ENCODE assay signal across 12 cellular contexts in the genomic region with DNA sequence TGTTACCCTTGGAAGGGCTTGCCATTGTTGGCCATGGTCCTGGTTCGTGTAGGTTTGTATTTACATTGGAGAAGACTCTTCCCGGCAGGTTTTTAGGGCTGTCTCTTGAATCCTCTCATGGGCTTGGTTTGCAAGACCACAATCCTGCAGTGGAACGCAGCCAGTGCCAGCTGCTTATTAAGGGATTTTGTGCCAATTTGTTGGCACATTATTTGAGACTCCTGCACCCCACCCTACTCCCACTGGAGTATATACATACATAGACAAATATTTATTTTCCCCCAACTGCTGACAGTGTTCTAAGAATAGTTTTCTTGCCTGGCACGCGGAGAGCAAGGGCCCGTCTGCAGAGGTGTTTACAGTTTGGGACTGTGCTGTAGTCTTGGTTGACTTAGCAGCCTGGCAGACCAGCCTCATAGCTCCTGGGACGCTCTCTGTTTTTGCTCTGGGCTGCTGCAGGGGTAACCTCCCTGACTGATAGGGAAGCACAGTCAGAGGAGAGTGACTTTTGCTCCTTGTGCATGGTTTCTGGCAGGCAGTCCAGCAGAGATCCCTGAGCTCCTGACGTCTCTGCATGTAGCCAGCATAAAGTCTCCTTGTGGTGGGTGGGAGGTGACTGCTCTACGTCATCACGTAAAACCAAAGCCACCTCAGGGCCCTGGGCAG. TPM values are rescaled to one million over a fixed set of nuclear protein-coding genes. Genes with fewer than 3 reads are reported as not detected.
A peak's percentile ranks its signal among the peaks of the same experiment; 100 is the strongest.
DNase-seq lines count a peak whose midpoint lies in the region; ATAC-seq, FAIRE-seq and TF ChIP-seq lines count a peak whose summit lies in the region.
"Had no signal": no experiment of that assay in that cellular context is flagged by ENCODE, and none has a peak within 500 bp of the region (broad histone marks: within the 10 kb centered on the region; RNA-seq: fewer than 3 reads in every experiment).

No MANE protein-coding gene starts in this region.

- 35% methylated on average over 10 of the region's 10 CpGs for WGBS in A549 (ENCODE audit: missing lambda C conversion rate)

- H3K4me3 ChIP-seq in A549 = no peak overlapping the region
- no peak overlapping the region for H3K4me3 ChIP-seq in HEK293 (ENCODE audit: low read depth, low read length)
- no peak overlapping the region for H3K4me3 ChIP-seq in colonic mucosa
- no peak overlapping the region for H3K4me3 ChIP-seq in H7 (ENCODE audit: insufficient read depth, low read depth, low read length)
- H3K4me3 ChIP-seq in Caco-2 (ENCODE audit: low read depth, low read length) = no peak overlapping the region

- intact Hi-C loops in colonic mucosa (cut with DNase I) (loop anchor here (5.0 kb wide), 1 partner anchor 147 kb away; no protein-coding TSS in a partner anchor), Caco-2 (cut with micrococcal nuclease; ENCODE audit: unreplicated experiment) (loop anchor here (10.0 kb wide), 1 partner anchor 64 kb away; no protein-coding TSS in a partner anchor)

- CTCF ChIA-PET in A549 (lab: Yijun Ruan, JAX) = interaction anchor here (1.2 kb wide), 1 partner anchor 306 kb away, joined by 3 read pairs; no protein-coding TSS in a partner anchor
- CTCF ChIA-PET in HEK293 (lab: Yijun Ruan, JAX) = interaction anchor here (0.6 to 1.0 kb wide), 2 partner anchors 43 to 509 kb away, joined by 3 to 4 read pairs; no protein-coding TSS in a partner anchor
- CTCF ChIA-PET in Caco-2 (lab: Charles Lee) = no interaction called here

- no peak for TF ChIP-seq RAD21 in A549 (conservative IDR thresholded peaks at IDR 0.05 in 1 of 2, IDR thresholded peaks at IDR 0.05 in 1 of 2)

- peaks cover 27 to 55% (median 51%) of the 10 kb centered on the region in 4 donors for H3K4me1 Mint-ChIP-seq in naive thymus-derived CD8-positive, alpha-beta T cell
- no peaks in the 10 kb centered on the region for H3K4me1 Mint-ChIP-seq in Caco-2 (ENCODE audit: low read depth, unreplicated experiment)

- peaks cover 0 to 2% (median 0%) of the 10 kb centered on the region in 3 donors for H3K36me3 Mint-ChIP-seq in naive thymus-derived CD8-positive, alpha-beta T cell
- H3K36me3 Mint-ChIP-seq in Caco-2 (ENCODE audit: insufficient read depth, unreplicated experiment) = no peaks in the 10 kb centered on the region

- peak overlapping the region in 1 of 2 donors; percentile 69 for H3K9ac ChIP-seq in colonic mucosa (ENCODE audit: low read depth in 2 of 2, low read length in 2 of 2)

- no TSS peak for BruUV-seq in Caco-2 (replicated peaks; lab: Mats Ljungman, UMichigan)

- no peak for ATAC-seq in A549
- no peak for ATAC-seq in naive thymus-derived CD8-positive, alpha-beta T cell
- no peak for ATAC-seq in HG03280 (IDR thresholded peaks at IDR 0.05; ENCODE audit: unreplicated experiment)
- ATAC-seq in HG03196 (IDR thresholded peaks at IDR 0.05; ENCODE audit: unreplicated experiment) = no peak
- ATAC-seq: lower lobe of right lung had no signal

- POLR2A ChIA-PET in A549 (lab: Yijun Ruan, JAX) (no interaction called here), HEK293 (lab: Yijun Ruan, JAX) (no interaction called here), Caco-2 (lab: Charles Lee) (no interaction called here)
- POLR2A ChIA-PET in naive thymus-derived CD8-positive, alpha-beta T cell (lab: Charles Lee) = interaction anchor here (0.8 to 1.7 kb wide), 2 partner anchors 47 to 310 kb away, joined by 3 to 4 read pairs; no protein-coding TSS in a partner anchor

- TF ChIP-seq EP300 in A549 (IDR thresholded peaks at IDR 0.05) = no peak

- no peak overlapping the region for H3K27ac ChIP-seq in A549
- peak overlapping the region; percentile 93; the same call in 1 of the 2 replicates for H3K27ac ChIP-seq in HEK293 (ENCODE audit: extremely low read depth, low read depth, low read length)
- H3K27ac ChIP-seq in colonic mucosa = peak overlapping the region; percentile 6
- H3K27ac ChIP-seq: lower lobe of right lung had no signal

- TF ChIP-seq CTCF in A549 (IDR thresholded peaks at IDR 0.05) = no peak
- TF ChIP-seq CTCF in HEK293 (tag by site-specific recombination; IDR thresholded peaks at IDR 0.05) = no peak
- TF ChIP-seq CTCF in colonic mucosa (IDR thresholded peaks at IDR 0.05) = no peak
- no peak for TF ChIP-seq CTCF in Caco-2 (IDR thresholded peaks at IDR 0.05; ENCODE audit: insufficient read depth in 1 of 2, low read depth in 1 of 2, low read length in 1 of 2, severe bottlenecking in 1 of 2, unreplicated experiment in 1 of 2)

- no peaks in the 10 kb centered on the region for H3K27me3 ChIP-seq in colonic mucosa
- peaks cover 15% of the 10 kb centered on the region for H3K27me3 ChIP-seq in H7 (ENCODE audit: control insufficient read depth, insufficient read depth, low read length)
- peaks cover 7% of the 10 kb centered on the region for H3K27me3 ChIP-seq in Caco-2 (replicated peaks; ENCODE audit: control insufficient read depth, insufficient read depth, low read length)

- TF ChIP-seq POLR2A in A549 (IDR thresholded peaks at IDR 0.05; ENCODE audit: low read length) = no peak

- H3K9me3 ChIP-seq in A549 = no peaks in the 10 kb centered on the region
- H3K9me3 ChIP-seq in HEK293 (ENCODE audit: control insufficient read depth, insufficient read depth, low read depth, low read length) = no peaks in the 10 kb centered on the region
- H3K9me3 ChIP-seq in colonic mucosa = no peaks in the 10 kb centered on the region
- H3K9me3 ChIP-seq in Caco-2 = no peaks in the 10 kb centered on the region
- H3K9me3 ChIP-seq: lower lobe of right lung had no signal

- H3K4me3 Mint-ChIP-seq in naive thymus-derived CD8-positive, alpha-beta T cell = peak overlapping the region; percentile 81 to 93 (median 87)
- H3K4me3 Mint-ChIP-seq in Caco-2 (ENCODE audit: unreplicated experiment) = no peak overlapping the region

- peak overlapping the region; percentile 93; the same call in 2 of the 3 replicates for H3K4me2 ChIP-seq in A549

- DNase-seq in A549 (ENCODE audit: low read depth in 1 of 2, low spot score in 1 of 2) = no peak
- peak; percentile 52 for DNase-seq in colonic mucosa
- DNase-seq in naive thymus-derived CD8-positive, alpha-beta T cell = peak in 4 of 10 donors; percentile 11 to 36 (median 23)
- DNase-seq in H7 = no peak
- DNase-seq in Caco-2 = no peak
- DNase-seq: lower lobe of right lung; NCI-H774; stimulated activated CD4-positive, alpha-beta T cell treated with anti-CD3 and anti-CD28 coated beads, Interleukin-15, amount 100 ng/mL, for 24 hours had no signal

- no peaks in the 10 kb centered on the region for H3K36me3 ChIP-seq in HEK293 (ENCODE audit: control insufficient read depth in 2 of 2, insufficient read depth in 1 of 2, low read length in 2 of 2)
- H3K36me3 ChIP-seq in colonic mucosa = no peaks in the 10 kb centered on the region
- no peaks in the 10 kb centered on the region for H3K36me3 ChIP-seq in H7 (replicated peaks; ENCODE audit: control insufficient read depth, insufficient read depth, low read length)
- H3K36me3 ChIP-seq in Caco-2 (ENCODE audit: control insufficient read depth, insufficient read depth, low read length) = no peaks in the 10 kb centered on the region
- H3K36me3 ChIP-seq: lower lobe of right lung had no signal

- peaks cover 17% of the 10 kb centered on the region; the same call in 1 of the 3 replicates for H3K4me1 ChIP-seq in A549
- H3K4me1 ChIP-seq in HEK293 (ENCODE audit: control insufficient read depth, insufficient read depth, low read length) = peaks cover 55% of the 10 kb centered on the region
- peaks cover 49% of the 10 kb centered on the region for H3K4me1 ChIP-seq in colonic mucosa
- H3K4me1 ChIP-seq in Caco-2 = peaks cover 12% of the 10 kb centered on the region

- peaks cover 0 to 20% (median 0%) of the 10 kb centered on the region in 5 donors for H3K27me3 Mint-ChIP-seq in naive thymus-derived CD8-positive, alpha-beta T cell
- peaks cover 29% of the 10 kb centered on the region for H3K27me3 Mint-ChIP-seq in Caco-2 (ENCODE audit: insufficient read depth, unreplicated experiment)

- peak overlapping the region; percentile 1 to 97 (median 82) for H3K27ac Mint-ChIP-seq in naive thymus-derived CD8-positive, alpha-beta T cell
- no peak overlapping the region for H3K27ac Mint-ChIP-seq in Caco-2 (ENCODE audit: unreplicated experiment)

- no peak for FAIRE-seq in A549 (lab: Jason Lieb, UNC)
- FAIRE-seq: HTR-8/SVneo had no signal

- H3K9me3 Mint-ChIP-seq in naive thymus-derived CD8-positive, alpha-beta T cell = no peaks in the 10 kb centered on the region
- no peaks in the 10 kb centered on the region for H3K9me3 Mint-ChIP-seq in Caco-2 (ENCODE audit: unreplicated experiment)

TF ChIP-seq in A549, 52 proteins besides CTCF, POLR2A, EP300 and RAD21 (continues in another document):
- no peak for TF ChIP-seq BHLHE40 (IDR thresholded peaks at IDR 0.05; ENCODE audit: low read depth, low read length)
- TF ChIP-seq, protein P1, sequence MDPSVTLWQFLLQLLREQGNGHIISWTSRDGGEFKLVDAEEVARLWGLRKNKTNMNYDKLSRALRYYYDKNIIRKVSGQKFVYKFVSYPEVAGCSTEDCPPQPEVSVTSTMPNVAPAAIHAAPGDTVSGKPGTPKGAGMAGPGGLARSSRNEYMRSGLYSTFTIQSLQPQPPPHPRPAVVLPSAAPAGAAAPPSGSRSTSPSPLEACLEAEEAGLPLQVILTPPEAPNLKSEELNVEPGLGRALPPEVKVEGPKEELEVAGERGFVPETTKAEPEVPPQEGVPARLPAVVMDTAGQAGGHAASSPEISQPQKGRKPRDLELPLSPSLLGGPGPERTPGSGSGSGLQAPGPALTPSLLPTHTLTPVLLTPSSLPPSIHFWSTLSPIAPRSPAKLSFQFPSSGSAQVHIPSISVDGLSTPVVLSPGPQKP (IDR thresholded peaks at IDR 0.05; ENCODE audit: low read depth, low read length) = no peak

TF ChIP-seq in HEK293, 187 proteins besides CTCF, POLR2A, EP300 and RAD21 (continues in another document):
- TF ChIP-seq ZNF623 (tag by site-specific recombination; IDR thresholded peaks at IDR 0.05) = no peak
- no peak for TF ChIP-seq ZNF843 (tag by site-specific recombination; IDR thresholded peaks at IDR 0.05)
- no peak for TF ChIP-seq ZNF48 (tag by site-specific recombination; IDR thresholded peaks at IDR 0.05)
- no peak for TF ChIP-seq ZBTB7A (tag by site-specific recombination; IDR thresholded peaks at IDR 0.05; ENCODE audit: low read depth)
- TF ChIP-seq ZNF37A (tag by site-specific recombination; IDR thresholded peaks at IDR 0.05) = no peak

RNA-seq across cellular contexts. Expression of a gene that starts 1.9 kb away (rescaled TPM):
- polyA plus RNA-seq in A549 (2011; rRNA removed) (7.4 and 7.6 TPM in 2 replicates), A549 (2017; fragmentation: RNase III; extraction: RNeasy Plus Mini Kit Qiagen cat#74134 plus additional on column Dnase treatment) (2.5 to 5.2 TPM (median 4.6 TPM) in 3 replicates)
- 2.0 and 2.4 TPM in 2 replicates for polyA plus RNA-seq in A549 (2012; cell fraction: cytosol; rRNA removed)
- polyA plus RNA-seq in A549 (2012; cell fraction: nucleus; rRNA removed) = 2.1 and 4.2 TPM in 2 replicates
- polyA minus RNA-seq in A549 (2011; rRNA and poly(A)+ RNA removed) = 2.8 and 2.9 TPM in 2 replicates
- total RNA-seq in colonic mucosa (10 to 100 TPM; 11.7 to 17.0 TPM), Caco-2 (2022) (1.2 and 1.5 TPM in 2 replicates)
- 10 to 100 TPM; 52.9 to 56.8 TPM for total RNA-seq in naive thymus-derived CD8-positive, alpha-beta T cell
- polyA plus RNA-seq in naive thymus-derived CD8-positive, alpha-beta T cell = 10 to 100 TPM; 11.4 to 17.6 (median 11.4) TPM
- 21.0 and 23.9 TPM in 2 replicates for total RNA-seq in H7 (2014; rRNA removed; shearing (Covaris generic))

Comparison
In these comparisons a context has a peak if more than half of its experiments do, and no peak if none do; other contexts are left out.
1. H3K27ac ChIP-seq: peak in HEK293 (single experiment) and colonic mucosa (single experiment); none in A549 (0 of 2).